ENCODE assay signal across 11 cellular contexts in genomic region chr7:143229054-143229790, GRCh38.
DNase-seq lines count a peak whose midpoint lies in the region; ATAC-seq and TF ChIP-seq lines count a peak whose summit lies in the region.
"Had no signal": no experiment of that assay in that cellular context is flagged by ENCODE, and none has a peak within 500 bp of the region (broad histone marks: within the 10 kb centered on the region; RNA-seq: fewer than 3 reads in every experiment).

No MANE protein-coding gene starts in this region.

- DNase-seq in AG10803 (ENCODE audit: low read depth) (peak; percentile 15), NCI-H2171 treated with DMSO at 0.1 percent for 48 hours (lab: John Stamatoyannopoulos, UW) (peak; percentile 83), iPS DF 4.7 (ENCODE audit: extremely low read depth, low spot score) (peak; percentile 9), GM13976 (ENCODE audit: low spot score) (no peak), HuH-7.5 (ENCODE audit: low spot score) (no peak)
- DNase-seq: activated CD4-positive, alpha-beta T cell treated with anti-CD3 and anti-CD28 coated beads, Interleukin-2, amount 10 ng/mL, durations not matched to agents 24 days and 14 days; activated effector memory CD4-positive, alpha-beta T cell treated with anti-CD3 and anti-CD28 coated beads, Interleukin-2, amount 50 U/mL, for 16 hours; spleen; upper lobe of right lung had no signal

- in situ Hi-C loops in GM13976 (cut with MboI; ENCODE audit: low sequenced_read_pairs, unreplicated experiment): loop anchor here (25.0 kb wide), 1 partner anchor 183 kb away; the partner anchor contains the start of gene EPHA1

- H3K4me3 ChIP-seq in AG10803 (ENCODE audit: low read length): no peak overlapping the region
- H3K4me3 ChIP-seq: breast epithelium, spleen, upper lobe of right lung had no signal

- no peak for TF ChIP-seq CTCF in AG10803 (conservative IDR thresholded peaks at IDR 0.05; ENCODE audit: low read length)
- TF ChIP-seq CTCF in GM13976 (IDR thresholded peaks at IDR 0.05; ENCODE audit: borderline replicate concordance, control extremely low read depth, extremely low read depth, insufficient read depth, missing control alignments): no peak

- no peak for ATAC-seq in GM21576 (IDR thresholded peaks at IDR 0.05; ENCODE audit: unreplicated experiment)
- ATAC-seq: upper lobe of right lung had no signal

Comparison
In these comparisons a context has a peak if more than half of its experiments do, and no peak if none do; other contexts are left out.
1. DNase-seq: peak in AG10803 (single experiment), NCI-H2171 treated with DMSO at 0.1 percent for 48 hours (single experiment) and iPS DF 4.7 (single experiment); none in GM13976 (single experiment) and HuH-7.5 (single experiment).